11 cellular contexts compared by ENCODE assay signal in genomic region chr3:11185564-11186317, GRCh38. TPM values are rescaled to one million over a fixed set of nuclear protein-coding genes. Genes with fewer than 3 reads are reported as not detected.
DNase-seq lines count a peak whose midpoint lies in the region; ATAC-seq and TF ChIP-seq lines count a peak whose summit lies in the region.
"Had no signal": no experiment of that assay in that cellular context is flagged by ENCODE, and none has a peak within 500 bp of the region (broad histone marks: within the 10 kb centered on the region; RNA-seq: fewer than 3 reads in every experiment).

No MANE protein-coding gene starts in this region.

- ATAC-seq in SK-N-SH treated with all-trans-retinoic acid at 6 μM for 48 hours (peak; percentile 82), foreskin keratinocyte (peak; percentile 87), GM21825 (IDR thresholded peaks at IDR 0.05; ENCODE audit: unreplicated experiment) (no peak)

- peak; percentile 53 for TF ChIP-seq CTCF in foreskin keratinocyte (conservative IDR thresholded peaks at IDR 0.05)

- intact Hi-C loops in posterior vena cava (cut with DNase I), result no loop called here

- in situ Hi-C loops in Caki2 (cut with HindIII; ENCODE audit: low pct_unique_long_range_greater_than_20kb, low sequenced_read_pairs), result no loop called here

- H3K27me3 ChIP-seq in foreskin keratinocyte, result no peaks in the 10 kb centered on the region

- H3K4me1 ChIP-seq in foreskin keratinocyte, result peaks cover 61% of the 10 kb centered on the region

- H3K27ac ChIP-seq in foreskin keratinocyte, result peak overlapping the region; percentile 74

- peak; percentile 26 for DNase-seq in Caki2 (ENCODE audit: low read depth)
- peak; percentile 92 to 96 for DNase-seq in foreskin keratinocyte
- peak; percentile 89 for DNase-seq in posterior vena cava (ENCODE audit: low spot score)
- DNase-seq in amygdala (lab: John Stamatoyannopoulos, UW), result no peak
- DNase-seq in medulla oblongata (ENCODE audit: extremely low spot score), result no peak
- no peak for DNase-seq in HuH-7 (ENCODE audit: low spot score)
- DNase-seq: erythroblast, H7 had no signal

TF ChIP-seq in SK-N-SH treated with all-trans-retinoic acid at 6 μM for 48 hours, 23 proteins besides CTCF, POLR2A, EP300 and RAD21:
- TF ChIP-seq SNAI2 (CRISPR knock-in tag; IDR thresholded peaks at IDR 0.05), result 0 out of 2 replicates have a peak, but pooled peaks have one; percentile 25
- TF ChIP-seq ZFP3 (CRISPR knock-in tag; IDR thresholded peaks at IDR 0.05), result peak; percentile 76
- peak; percentile 58 for TF ChIP-seq ISL1 (CRISPR knock-in tag; IDR thresholded peaks at IDR 0.05)
- TF ChIP-seq PATZ1 (CRISPR knock-in tag; IDR thresholded peaks at IDR 0.05; ENCODE audit: borderline replicate concordance), result peak; percentile 77
- no peak for TF ChIP-seq RARB (CRISPR knock-in tag; IDR thresholded peaks at IDR 0.05)
TF ChIP-seq in SK-N-SH treated with all-trans-retinoic acid at 6 μM for 48 hours: peak in this region for 4.

RNA-seq across cellular contexts. Expression of gene HRH1, which starts 31.4 kb away (rescaled TPM):
- 6.4 and 9.4 TPM in 2 replicates for total RNA-seq in Caki2 (2014; rRNA removed; shearing (Covaris generic); ENCODE audit: low replicate concordance)
- total RNA-seq in foreskin keratinocyte (9.7 and 11.3 TPM in 2 replicates), posterior vena cava (10 to 100 TPM in 1 of 2 donors, 1 to 10 TPM in 1; 5.5 to 11.4 TPM)
- polyA plus RNA-seq in foreskin keratinocyte, result 3.3 and 3.6 TPM in 2 replicates
- total RNA-seq: G401, H7 had no signal

Comparison
In these comparisons a context has a peak if more than half of its experiments do, and no peak if none do; other contexts are left out.
1. DNase-seq: peak in Caki2 (single experiment), foreskin keratinocyte (2 of 2) and posterior vena cava (single experiment); none in amygdala (0 of 56), medulla oblongata (single experiment) and HuH-7 (single experiment).